1 cellular context compared by ENCODE assay signal in the genomic region with DNA sequence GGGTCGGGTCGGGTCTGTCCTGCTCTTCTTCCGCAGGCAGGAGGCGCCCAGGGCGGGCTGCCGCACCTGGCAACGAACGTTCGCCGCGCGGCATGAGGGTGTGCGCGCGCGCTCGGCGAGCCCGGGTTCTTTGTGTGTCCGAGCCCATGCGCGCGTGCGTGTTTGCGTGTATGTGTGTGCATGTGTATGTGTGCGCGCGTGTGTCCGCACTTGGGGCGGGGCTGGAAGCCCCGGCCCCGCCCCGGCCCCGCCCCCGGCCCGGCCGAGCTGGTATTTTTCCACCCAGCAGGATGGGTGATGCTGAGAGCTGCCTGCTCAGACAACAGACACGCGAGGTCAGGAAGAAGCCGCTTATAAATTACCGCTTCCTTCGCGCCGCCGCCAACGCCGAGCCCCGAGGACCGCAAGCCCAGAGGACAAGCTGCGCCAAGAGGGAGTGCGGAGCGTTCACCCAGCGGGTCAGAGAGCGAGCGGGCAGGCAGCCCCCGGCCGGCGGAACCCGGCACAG.
TF ChIP-seq lines count a peak whose summit lies in the region.

A gene (plus strand): TSS at position 303 of the 508 bp plus-strand sequence. CDS start 41,029 bp downstream, outside the sequence.

TF ChIP-seq in K562, 482 proteins besides CTCF, POLR2A, EP300 and RAD21 (continued from another document and continues in another):
- TF ChIP-seq PHB (CRISPR knock-in tag; IDR thresholded peaks at IDR 0.05) (0 out of 2 replicates have a peak, but pooled peaks have one; percentile 24), PTTG1 (tag; IDR thresholded peaks at IDR 0.05; ENCODE audit: low read depth) (no peak), FUS (optimal IDR thresholded peaks at IDR 0.05; ENCODE audit: low read depth, low read length) (no peak), CBX3 (IDR thresholded peaks at IDR 0.05; ENCODE audit: borderline replicate concordance in 1 of 2, low read length in 2 of 2) (peak in 1 of 2 experiments; percentile 81; a peak in 1 of 3 replicates), SRSF1 (IDR thresholded peaks at IDR 0.05; ENCODE audit: low read depth, low read length) (no peak), STAT5A (IDR thresholded peaks at IDR 0.05; ENCODE audit: borderline replicate concordance, low read length) (no peak), POLR2G (IDR thresholded peaks at IDR 0.05; ENCODE audit: low read depth, low read length) (peak; percentile 90), POLR2H (tag; IDR thresholded peaks at IDR 0.05; ENCODE audit: low read depth) (no peak), ZNF561 (CRISPR knock-in tag; conservative IDR thresholded peaks at IDR 0.05) (no peak), ZNF41 (CRISPR knock-in tag; conservative IDR thresholded peaks at IDR 0.05) (no peak), ZNF551 (CRISPR knock-in tag; IDR thresholded peaks at IDR 0.05) (no peak), NBN (IDR thresholded peaks at IDR 0.05; ENCODE audit: low read depth) (peak; percentile 85; the same call in 1 of the 2 replicates), RBM34 (IDR thresholded peaks at IDR 0.05; ENCODE audit: borderline replicate concordance, insufficient read depth, low read length) (no peak), BACH1 (tag; IDR thresholded peaks at IDR 0.05) (no peak; the same call in 1 of the 2 replicates), TBL1XR1 (IDR thresholded peaks at IDR 0.05; ENCODE audit: low read length in 2 of 2) (0 out of 4 replicates have a peak, but pooled peaks of 1 of the 2 experiments have one; percentile 18), SMAD3 (CRISPR knock-in tag; conservative IDR thresholded peaks at IDR 0.05) (no peak), EGR1 (conservative IDR thresholded peaks at IDR 0.05) (peak; percentile 54), GATA2 (CRISPR knock-in tag; IDR thresholded peaks at IDR 0.05) (no peak), FOS (IDR thresholded peaks at IDR 0.05; ENCODE audit: extremely low read depth, insufficient read length) (no peak), SNIP1 (IDR thresholded peaks at IDR 0.05; ENCODE audit: low read depth) (peak; percentile 95), NR3C1 (CRISPR knock-in tag; IDR thresholded peaks at IDR 0.05) (no peak), BRD9 (IDR thresholded peaks at IDR 0.05; ENCODE audit: low read depth, partially characterized antibody) (no peak), YBX1 (IDR thresholded peaks at IDR 0.05) (no peak), KDM5B (IDR thresholded peaks at IDR 0.05; ENCODE audit: insufficient replicate concordance, low read depth, low read length) (peak; percentile 25), ZNF121 (CRISPR knock-in tag; conservative IDR thresholded peaks at IDR 0.05) (no peak), RBFOX2 (IDR thresholded peaks at IDR 0.05; ENCODE audit: low read depth, low read length) (peak; percentile 87), FOSL1 (tag; conservative IDR thresholded peaks at IDR 0.05) (peak; percentile 40; the same call in 1 of the 2 replicates), ZNF3 (CRISPR knock-in tag; IDR thresholded peaks at IDR 0.05) (no peak), ZNF174 (CRISPR knock-in tag; IDR thresholded peaks at IDR 0.05) (no peak), RBBP5 (IDR thresholded peaks at IDR 0.05; ENCODE audit: borderline replicate concordance, insufficient read depth, low read length, poor library complexity, severe bottlenecking) (no peak), SRSF9 (IDR thresholded peaks at IDR 0.05; ENCODE audit: borderline replicate concordance, low read depth, low read length) (no peak), ZNF175 (CRISPR knock-in tag; IDR thresholded peaks at IDR 0.05; ENCODE audit: low read depth) (no peak), ZZZ3 (IDR thresholded peaks at IDR 0.05) (no peak), ZNF644 (tag; IDR thresholded peaks at IDR 0.05; ENCODE audit: low read depth) (0 out of 2 replicates have a peak, but pooled peaks have one; percentile 58), ZNF764 (CRISPR knock-in tag; IDR thresholded peaks at IDR 0.05; ENCODE audit: low read depth) (no peak), CREM (IDR thresholded peaks at IDR 0.05; ENCODE audit: low read depth) (peak; percentile 86), XRCC4 (IDR thresholded peaks at IDR 0.05; ENCODE audit: extremely low read depth, insufficient read depth, insufficient read length) (no peak), HMGN3 (IDR thresholded peaks at IDR 0.05; ENCODE audit: borderline replicate concordance, extremely low read depth, insufficient read length, low read depth, low read length) (peak; percentile 86), ZBTB17 (CRISPR knock-in tag; IDR thresholded peaks at IDR 0.05) (peak; percentile 25; the same call in 1 of the 2 replicates), KDM2B (CRISPR knock-in tag; IDR thresholded peaks at IDR 0.05) (peak; percentile 95), E2F3 (CRISPR knock-in tag; IDR thresholded peaks at IDR 0.05) (no peak), IFI16 (CRISPR knock-in tag; IDR thresholded peaks at IDR 0.05) (no peak), HIVEP1 (CRISPR knock-in tag; IDR thresholded peaks at IDR 0.05) (no peak), MYC (IDR thresholded peaks at IDR 0.05; ENCODE audit: low read depth, low read length) (peak; percentile 91), MYC (CRISPR knock-in tag; IDR thresholded peaks at IDR 0.05; ENCODE audit: borderline replicate concordance, low read depth) (peak; percentile 17; the same call in 1 of the 2 replicates), NRF1 (conservative IDR thresholded peaks at IDR 0.05 in 1 of 2, IDR thresholded peaks at IDR 0.05 in 1 of 2) (peak; percentile 91 to 92), CAMTA2 (CRISPR knock-in tag; conservative IDR thresholded peaks at IDR 0.05) (no peak), ZNF311 (CRISPR knock-in tag; IDR thresholded peaks at IDR 0.05) (no peak), ZNF282 (CRISPR knock-in tag; IDR thresholded peaks at IDR 0.05) (0 out of 2 replicates have a peak, but pooled peaks have one; percentile 45), ZFPM2 (CRISPR knock-in tag; IDR thresholded peaks at IDR 0.05) (no peak), ZNF24 (IDR thresholded peaks at IDR 0.05) (peak; percentile 61; the same call in 1 of the 2 replicates), ZNF134 (CRISPR knock-in tag; conservative IDR thresholded peaks at IDR 0.05) (no peak), ETS2 (tag; IDR thresholded peaks at IDR 0.05; ENCODE audit: borderline replicate concordance, poor library complexity, severe bottlenecking) (no peak)
- TF ChIP-seq, protein P1, sequence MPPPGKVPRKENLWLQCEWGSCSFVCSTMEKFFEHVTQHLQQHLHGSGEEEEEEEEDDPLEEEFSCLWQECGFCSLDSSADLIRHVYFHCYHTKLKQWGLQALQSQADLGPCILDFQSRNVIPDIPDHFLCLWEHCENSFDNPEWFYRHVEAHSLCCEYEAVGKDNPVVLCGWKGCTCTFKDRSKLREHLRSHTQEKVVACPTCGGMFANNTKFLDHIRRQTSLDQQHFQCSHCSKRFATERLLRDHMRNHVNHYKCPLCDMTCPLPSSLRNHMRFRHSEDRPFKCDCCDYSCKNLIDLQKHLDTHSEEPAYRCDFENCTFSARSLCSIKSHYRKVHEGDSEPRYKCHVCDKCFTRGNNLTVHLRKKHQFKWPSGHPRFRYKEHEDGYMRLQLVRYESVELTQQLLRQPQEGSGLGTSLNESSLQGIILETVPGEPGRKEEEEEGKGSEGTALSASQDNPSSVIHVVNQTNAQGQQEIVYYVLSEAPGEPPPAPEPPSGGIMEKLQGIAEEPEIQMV (tag; conservative IDR thresholded peaks at IDR 0.05; ENCODE audit: low read depth): no peak
- TF ChIP-seq, protein P2, sequence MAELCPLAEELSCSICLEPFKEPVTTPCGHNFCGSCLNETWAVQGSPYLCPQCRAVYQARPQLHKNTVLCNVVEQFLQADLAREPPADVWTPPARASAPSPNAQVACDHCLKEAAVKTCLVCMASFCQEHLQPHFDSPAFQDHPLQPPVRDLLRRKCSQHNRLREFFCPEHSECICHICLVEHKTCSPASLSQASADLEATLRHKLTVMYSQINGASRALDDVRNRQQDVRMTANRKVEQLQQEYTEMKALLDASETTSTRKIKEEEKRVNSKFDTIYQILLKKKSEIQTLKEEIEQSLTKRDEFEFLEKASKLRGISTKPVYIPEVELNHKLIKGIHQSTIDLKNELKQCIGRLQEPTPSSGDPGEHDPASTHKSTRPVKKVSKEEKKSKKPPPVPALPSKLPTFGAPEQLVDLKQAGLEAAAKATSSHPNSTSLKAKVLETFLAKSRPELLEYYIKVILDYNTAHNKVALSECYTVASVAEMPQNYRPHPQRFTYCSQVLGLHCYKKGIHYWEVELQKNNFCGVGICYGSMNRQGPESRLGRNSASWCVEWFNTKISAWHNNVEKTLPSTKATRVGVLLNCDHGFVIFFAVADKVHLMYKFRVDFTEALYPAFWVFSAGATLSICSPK (IDR thresholded peaks at IDR 0.05; ENCODE audit: borderline replicate concordance): no peak
- TF ChIP-seq, protein P3, sequence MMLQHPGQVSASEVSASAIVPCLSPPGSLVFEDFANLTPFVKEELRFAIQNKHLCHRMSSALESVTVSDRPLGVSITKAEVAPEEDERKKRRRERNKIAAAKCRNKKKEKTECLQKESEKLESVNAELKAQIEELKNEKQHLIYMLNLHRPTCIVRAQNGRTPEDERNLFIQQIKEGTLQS (IDR thresholded peaks at IDR 0.05): no peak
- TF ChIP-seq, protein P3 (CRISPR knock-in tag; conservative IDR thresholded peaks at IDR 0.05): no peak
- TF ChIP-seq, protein P4, sequence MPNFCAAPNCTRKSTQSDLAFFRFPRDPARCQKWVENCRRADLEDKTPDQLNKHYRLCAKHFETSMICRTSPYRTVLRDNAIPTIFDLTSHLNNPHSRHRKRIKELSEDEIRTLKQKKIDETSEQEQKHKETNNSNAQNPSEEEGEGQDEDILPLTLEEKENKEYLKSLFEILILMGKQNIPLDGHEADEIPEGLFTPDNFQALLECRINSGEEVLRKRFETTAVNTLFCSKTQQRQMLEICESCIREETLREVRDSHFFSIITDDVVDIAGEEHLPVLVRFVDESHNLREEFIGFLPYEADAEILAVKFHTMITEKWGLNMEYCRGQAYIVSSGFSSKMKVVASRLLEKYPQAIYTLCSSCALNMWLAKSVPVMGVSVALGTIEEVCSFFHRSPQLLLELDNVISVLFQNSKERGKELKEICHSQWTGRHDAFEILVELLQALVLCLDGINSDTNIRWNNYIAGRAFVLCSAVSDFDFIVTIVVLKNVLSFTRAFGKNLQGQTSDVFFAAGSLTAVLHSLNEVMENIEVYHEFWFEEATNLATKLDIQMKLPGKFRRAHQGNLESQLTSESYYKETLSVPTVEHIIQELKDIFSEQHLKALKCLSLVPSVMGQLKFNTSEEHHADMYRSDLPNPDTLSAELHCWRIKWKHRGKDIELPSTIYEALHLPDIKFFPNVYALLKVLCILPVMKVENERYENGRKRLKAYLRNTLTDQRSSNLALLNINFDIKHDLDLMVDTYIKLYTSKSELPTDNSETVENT (CRISPR knock-in tag; IDR thresholded peaks at IDR 0.05): peak; percentile 64; the same call in 1 of the 2 replicates
- TF ChIP-seq, protein P5, sequence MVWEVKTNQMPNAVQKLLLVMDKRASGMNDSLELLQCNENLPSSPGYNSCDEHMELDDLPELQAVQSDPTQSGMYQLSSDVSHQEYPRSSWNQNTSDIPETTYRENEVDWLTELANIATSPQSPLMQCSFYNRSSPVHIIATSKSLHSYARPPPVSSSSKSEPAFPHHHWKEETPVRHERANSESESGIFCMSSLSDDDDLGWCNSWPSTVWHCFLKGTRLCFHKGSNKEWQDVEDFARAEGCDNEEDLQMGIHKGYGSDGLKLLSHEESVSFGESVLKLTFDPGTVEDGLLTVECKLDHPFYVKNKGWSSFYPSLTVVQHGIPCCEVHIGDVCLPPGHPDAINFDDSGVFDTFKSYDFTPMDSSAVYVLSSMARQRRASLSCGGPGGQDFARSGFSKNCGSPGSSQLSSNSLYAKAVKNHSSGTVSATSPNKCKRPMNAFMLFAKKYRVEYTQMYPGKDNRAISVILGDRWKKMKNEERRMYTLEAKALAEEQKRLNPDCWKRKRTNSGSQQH (CRISPR knock-in tag; IDR thresholded peaks at IDR 0.05): no peak
- TF ChIP-seq, protein P6, sequence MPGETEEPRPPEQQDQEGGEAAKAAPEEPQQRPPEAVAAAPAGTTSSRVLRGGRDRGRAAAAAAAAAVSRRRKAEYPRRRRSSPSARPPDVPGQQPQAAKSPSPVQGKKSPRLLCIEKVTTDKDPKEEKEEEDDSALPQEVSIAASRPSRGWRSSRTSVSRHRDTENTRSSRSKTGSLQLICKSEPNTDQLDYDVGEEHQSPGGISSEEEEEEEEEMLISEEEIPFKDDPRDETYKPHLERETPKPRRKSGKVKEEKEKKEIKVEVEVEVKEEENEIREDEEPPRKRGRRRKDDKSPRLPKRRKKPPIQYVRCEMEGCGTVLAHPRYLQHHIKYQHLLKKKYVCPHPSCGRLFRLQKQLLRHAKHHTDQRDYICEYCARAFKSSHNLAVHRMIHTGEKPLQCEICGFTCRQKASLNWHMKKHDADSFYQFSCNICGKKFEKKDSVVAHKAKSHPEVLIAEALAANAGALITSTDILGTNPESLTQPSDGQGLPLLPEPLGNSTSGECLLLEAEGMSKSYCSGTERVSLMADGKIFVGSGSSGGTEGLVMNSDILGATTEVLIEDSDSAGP (CRISPR knock-in tag; IDR thresholded peaks at IDR 0.05): no peak
- TF ChIP-seq, protein P7, sequence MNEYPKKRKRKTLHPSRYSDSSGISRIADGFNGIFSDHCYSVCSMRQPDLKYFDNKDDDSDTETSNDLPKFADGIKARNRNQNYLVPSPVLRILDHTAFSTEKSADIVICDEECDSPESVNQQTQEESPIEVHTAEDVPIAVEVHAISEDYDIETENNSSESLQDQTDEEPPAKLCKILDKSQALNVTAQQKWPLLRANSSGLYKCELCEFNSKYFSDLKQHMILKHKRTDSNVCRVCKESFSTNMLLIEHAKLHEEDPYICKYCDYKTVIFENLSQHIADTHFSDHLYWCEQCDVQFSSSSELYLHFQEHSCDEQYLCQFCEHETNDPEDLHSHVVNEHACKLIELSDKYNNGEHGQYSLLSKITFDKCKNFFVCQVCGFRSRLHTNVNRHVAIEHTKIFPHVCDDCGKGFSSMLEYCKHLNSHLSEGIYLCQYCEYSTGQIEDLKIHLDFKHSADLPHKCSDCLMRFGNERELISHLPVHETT (CRISPR knock-in tag; conservative IDR thresholded peaks at IDR 0.05 in 1 of 2, IDR thresholded peaks at IDR 0.05 in 1 of 2): peak in 1 of 2 experiments; percentile 72; a peak in 2 of 4 replicates
- TF ChIP-seq, protein P8, sequence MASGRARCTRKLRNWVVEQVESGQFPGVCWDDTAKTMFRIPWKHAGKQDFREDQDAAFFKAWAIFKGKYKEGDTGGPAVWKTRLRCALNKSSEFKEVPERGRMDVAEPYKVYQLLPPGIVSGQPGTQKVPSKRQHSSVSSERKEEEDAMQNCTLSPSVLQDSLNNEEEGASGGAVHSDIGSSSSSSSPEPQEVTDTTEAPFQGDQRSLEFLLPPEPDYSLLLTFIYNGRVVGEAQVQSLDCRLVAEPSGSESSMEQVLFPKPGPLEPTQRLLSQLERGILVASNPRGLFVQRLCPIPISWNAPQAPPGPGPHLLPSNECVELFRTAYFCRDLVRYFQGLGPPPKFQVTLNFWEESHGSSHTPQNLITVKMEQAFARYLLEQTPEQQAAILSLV (tag; IDR thresholded peaks at IDR 0.05): no peak
